ENCODE assay signal across 14 cellular contexts in the genomic region with DNA sequence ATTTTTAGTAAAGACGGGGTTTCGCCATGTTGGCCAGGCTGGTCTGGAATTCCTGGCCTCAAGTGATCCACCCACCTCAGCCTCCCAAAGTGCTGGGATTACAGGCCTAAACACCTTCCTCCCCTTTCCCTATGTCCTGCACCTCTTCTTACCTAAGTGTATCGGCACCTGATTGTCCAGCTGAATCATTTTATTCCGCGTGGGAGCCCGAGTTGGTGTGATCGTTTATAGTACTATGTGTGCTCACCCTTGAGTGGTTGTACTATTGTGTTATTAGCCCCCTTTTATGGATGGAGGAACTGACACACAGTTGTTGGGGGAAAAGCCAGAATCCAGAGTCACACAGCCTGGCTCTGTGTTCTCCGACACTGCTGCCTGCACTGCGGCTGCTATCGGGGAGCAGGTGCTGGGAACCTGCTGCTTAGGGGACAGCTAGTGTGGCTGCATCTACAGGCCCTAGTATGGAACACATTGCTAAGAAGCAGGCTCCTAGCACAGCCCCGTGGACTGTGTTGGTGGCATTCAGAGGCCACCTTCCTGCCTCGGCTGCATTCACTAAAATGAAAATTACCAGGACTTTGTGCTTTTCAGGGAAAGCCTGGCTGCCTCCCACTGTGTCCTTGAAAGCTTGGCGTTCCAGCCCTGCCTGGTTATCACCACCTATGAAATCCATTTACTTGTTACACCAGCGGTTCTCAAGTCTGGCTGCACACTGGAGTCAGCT. TPM values are rescaled to one million over a fixed set of nuclear protein-coding genes. Genes with fewer than 3 reads are reported as not detected.
A peak's percentile ranks its signal among the peaks of the same experiment; 100 is the strongest.
DNase-seq lines count a peak whose midpoint lies in the region; ATAC-seq and TF ChIP-seq lines count a peak whose summit lies in the region.
"Had no signal": no experiment of that assay in that cellular context is flagged by ENCODE, and none has a peak within 500 bp of the region (broad histone marks: within the 10 kb centered on the region; RNA-seq: fewer than 3 reads in every experiment).

No MANE protein-coding gene starts in this region.

- no peaks in the 10 kb centered on the region for H3K27me3 ChIP-seq in heart left ventricle
- no peaks in the 10 kb centered on the region for H3K27me3 ChIP-seq in iPS-20b (ENCODE audit: insufficient read depth, low read length)
- H3K27me3 ChIP-seq in thoracic aorta (replicated peaks; ENCODE audit: insufficient read depth), result no peaks in the 10 kb centered on the region
- no peaks in the 10 kb centered on the region for H3K27me3 ChIP-seq in GM23248 (replicated peaks; ENCODE audit: insufficient read depth)
- H3K27me3 ChIP-seq: foreskin keratinocyte had no signal

- peaks cover 0 to 29% (median 22%) of the 10 kb centered on the region in 12 donors for H3K4me1 ChIP-seq in heart left ventricle
- H3K4me1 ChIP-seq in iPS-20b (ENCODE audit: insufficient read depth, low read length), result peaks cover 6% of the 10 kb centered on the region; the same call in 1 of the 2 replicates
- peaks cover 12 to 38% of the 10 kb centered on the region in 2 donors for H3K4me1 ChIP-seq in thoracic aorta (ENCODE audit: control insufficient read depth in 1 of 2, low read depth in 2 of 2)
- no peaks in the 10 kb centered on the region for H3K4me1 ChIP-seq in GM23248 (ENCODE audit: insufficient read depth)
- H3K4me1 ChIP-seq: foreskin keratinocyte had no signal

- H2AFZ ChIP-seq in GM23248, result no peak overlapping the region

- no peaks in the 10 kb centered on the region; the same call in 1 of the 2 replicates for H4K20me1 ChIP-seq in GM23248 (ENCODE audit: insufficient read depth)

- intact Hi-C loops in heart left ventricle (cut with DNase I) (loop anchor here in 4 of 10 donors (5.0 to 10.0 kb wide), 5 partner anchors 40 to 880 kb away; partner anchors contain the start of gene RERE (in 2 of the 4)), left cardiac atrium (cut with DNase I) (no loop called here)

- TF ChIP-seq CTCF in heart left ventricle (IDR thresholded peaks at IDR 0.05) (no peak), thoracic aorta (IDR thresholded peaks at IDR 0.05) (no peak)

- H3F3A ChIP-seq in GM23248 (ENCODE audit: insufficient read depth), result peaks cover 66% of the 10 kb centered on the region

- TF ChIP-seq POLR2A in heart left ventricle (IDR thresholded peaks at IDR 0.05), result no peak

- H3K9ac ChIP-seq in SK-N-MC (ENCODE audit: insufficient read length) (no peak overlapping the region), iPS-20b (ENCODE audit: low read depth, low read length) (no peak overlapping the region), GM23248 (no peak overlapping the region)

- no peaks in the 10 kb centered on the region for H3K9me3 ChIP-seq in heart left ventricle
- H3K9me3 ChIP-seq in SK-N-MC (ENCODE audit: low read depth, low read length), result no peaks in the 10 kb centered on the region
- no peaks in the 10 kb centered on the region for H3K9me3 ChIP-seq in iPS-20b (ENCODE audit: insufficient read depth, low read depth, low read length)
- no peaks in the 10 kb centered on the region for H3K9me3 ChIP-seq in thoracic aorta
- H3K9me3 ChIP-seq in GM23248 (ENCODE audit: low read depth), result no peaks in the 10 kb centered on the region

- no peak for ATAC-seq in heart left ventricle
- no peak for ATAC-seq in left cardiac atrium
- no peak for ATAC-seq in thoracic aorta (ENCODE audit: insufficient number of reproducible peaks, low FRiP score, low read depth)
- ATAC-seq in GM19324 (IDR thresholded peaks at IDR 0.05; ENCODE audit: low FRiP score, unreplicated experiment), result no peak
- ATAC-seq: foreskin keratinocyte had no signal

- peaks cover 0 to 53% (median 35%) of the 10 kb centered on the region in 9 donors for H3K36me3 ChIP-seq in heart left ventricle
- peaks cover 42% of the 10 kb centered on the region for H3K36me3 ChIP-seq in SK-N-MC (ENCODE audit: insufficient read depth, low read length)
- H3K36me3 ChIP-seq in iPS-20b (ENCODE audit: insufficient read depth, low read depth, low read length), result peaks cover 53% of the 10 kb centered on the region
- peaks cover 11% of the 10 kb centered on the region for H3K36me3 ChIP-seq in thoracic aorta
- H3K36me3 ChIP-seq in GM23248 (ENCODE audit: low read depth), result peaks cover 40% of the 10 kb centered on the region

- no peaks in the 10 kb centered on the region; the same call in 1 of the 2 replicates for H3K79me2 ChIP-seq in GM23248 (ENCODE audit: insufficient read depth)

- in situ Hi-C loops in GM23248 (cut with MboI), result no loop called here

- H3K9me2 ChIP-seq in GM23248 (ENCODE audit: insufficient read depth), result no peaks in the 10 kb centered on the region

- 86 to 88% (median 87%) methylated on average over 14 of the region's 14 CpGs for WGBS in heart left ventricle, 4 donors
- WGBS in GM23248 (ENCODE audit: low coverage in 1 of 2, low lambda C conversion rate in 2 of 2, missing lambda C conversion rate in 2 of 2), 2 experiments, result 86 to 89% methylated on average over 13 to 14 of the region's 14 CpGs

- no peak for DNase-seq in heart left ventricle
- DNase-seq in left cardiac atrium, result no peak
- no peak for DNase-seq in SK-N-MC (ENCODE audit: low read depth, low spot score)
- no peak for DNase-seq in thoracic aorta (ENCODE audit: low spot score)
- DNase-seq in foreskin melanocyte, result no peak
- no peak for DNase-seq in GM23248
- DNase-seq: activated CD4-positive, CD25-positive, alpha-beta regulatory T cell treated with anti-CD3 and anti-CD28 coated beads, Interleukin-2, amount 50 U/mL, for 72 hours; DMS53; effector memory CD4-positive, alpha-beta T cell; foreskin keratinocyte; NCI-H1417 treated with DMSO at 0.1 percent for 48 hours; NCI-H446 treated with DMSO at 0.1 percent for 48 hours had no signal

- H3K27ac ChIP-seq in heart left ventricle (peak overlapping the region in 8 of 12 donors; percentile 8 to 64 (median 45)), SK-N-MC (peak overlapping the region; percentile 70), iPS-20b (ENCODE audit: low read length) (peak overlapping the region; percentile 12), thoracic aorta (peak overlapping the region; percentile 42 to 61), GM23248 (no peak overlapping the region)
- H3K27ac ChIP-seq: foreskin keratinocyte had no signal

- H3K4me2 ChIP-seq in GM23248 (ENCODE audit: unreplicated experiment), result no peak overlapping the region

- H3K4me3 ChIP-seq in heart left ventricle (no peak overlapping the region), SK-N-MC (no peak overlapping the region), iPS-20b (ENCODE audit: low read length) (no peak overlapping the region), thoracic aorta (no peak overlapping the region), GM23248 (no peak overlapping the region)

RNA-seq across cellular contexts. Expression of gene ENO1, which starts 21.6 kb away (rescaled TPM):
- total RNA-seq in heart left ventricle (100 to 1,000 TPM in 8 of 9 donors, 10 to 100 TPM in 1; 92.2 to 557 (median 174) TPM), left cardiac atrium (100 to 1,000 TPM; 242 to 476 TPM), thoracic aorta (100 to 1,000 TPM; 570 to 767 TPM)
- polyA plus RNA-seq in heart left ventricle (100 to 1,000 TPM in 1 of 2 donors, 10 to 100 TPM in 1; 71.1 to 547 TPM), GM23248 (2016; fragmentation: Nextera tagmentation; extraction: Ambion mirVana) (2,304 and 2,417 TPM in 2 replicates)
- 1,781 and 2,185 TPM in 2 replicates for total RNA-seq in GM23248 (2014; rRNA removed; shearing (Covaris generic))

RNA-seq across cellular contexts. Expression of gene RERE, which starts 39.4 kb away (rescaled TPM):
- total RNA-seq in heart left ventricle (100 to 1,000 TPM in 8 of 9 donors, 10 to 100 TPM in 1; 65.9 to 236 (median 135) TPM), left cardiac atrium (100 to 1,000 TPM; 128 to 162 TPM), thoracic aorta (100 to 1,000 TPM; 144 to 174 TPM)
- polyA plus RNA-seq in heart left ventricle (100 to 1,000 TPM in 1 of 2 donors, 10 to 100 TPM in 1; 53.5 to 120 TPM), GM23248 (2016; fragmentation: Nextera tagmentation; extraction: Ambion mirVana) (20.3 and 26.2 TPM in 2 replicates)
- 9.5 and 26.0 TPM in 2 replicates for total RNA-seq in GM23248 (2014; rRNA removed; shearing (Covaris generic))
